29 cellular contexts compared by ENCODE assay signal in genomic region chr1:6210606-6211355, GRCh38. TPM values are rescaled to one million over a fixed set of nuclear protein-coding genes. Genes with fewer than 3 reads are reported as not detected.
"Had no signal": no experiment of that assay in that cellular context is flagged by ENCODE, and none has a peak within 500 bp of the region (broad histone marks: within the 10 kb centered on the region; RNA-seq: fewer than 3 reads in every experiment).

No MANE protein-coding gene starts in this region.

- FAIRE-seq: HepG2 had no signal

- H3K9ac ChIP-seq: KMS-11 had no signal

- ATAC-seq: HepG2, Panc1, PC-3, SK-N-SH treated with all-trans-retinoic acid at 6 μM for 48 hours had no signal

- DNase-seq: IMR-90; Kasumi-1; MV-4-11; NCI-H1092; NCI-H1105 treated with DMSO at 0.1 percent for 48 hours; NCI-H1417 treated with DMSO at 0.1 percent for 48 hours; NCI-H146; NCI-H187; NCI-H2029; NCI-H2081 treated with DMSO at 0.1 percent for 48 hours; NCI-H2171; NCI-H226; NCI-H446; NCI-H510A; NCI-H524 treated with DMSO at 0.1 percent for 48 hours; NCI-H69; NCI-H774; NK-92 treated with Interleukin-12 subunit alpha and Interleukin-12 subunit beta, amount 100 ng/mL, for 24 hours; PC-3; SHP77 had no signal

- H3K27ac ChIP-seq: KMS-11, RWPE1 had no signal

- H3K4me2 ChIP-seq: KMS-11 had no signal

RNA-seq across cellular contexts. Expression of gene RNF207, which starts 4.9 kb away (rescaled TPM):
- total RNA-seq: OCI-LY7 had no signal

RNA-seq across cellular contexts. Expression of gene CHD5, which starts 30.7 kb away (rescaled TPM):
- total RNA-seq: HT1080 had no signal

RNA-seq across cellular contexts. Expression of gene HES3, which starts 33.2 kb away (rescaled TPM):
- total RNA-seq: HepG2, HT1080, IMR-90, MCF 10A, OCI-LY7, PC-3, SK-MEL-5 had no signal
- polyA plus RNA-seq: HepG2, IMR-90 had no signal
